Comparison of ENCODE assay signal across 9 cellular contexts in the genomic region with DNA sequence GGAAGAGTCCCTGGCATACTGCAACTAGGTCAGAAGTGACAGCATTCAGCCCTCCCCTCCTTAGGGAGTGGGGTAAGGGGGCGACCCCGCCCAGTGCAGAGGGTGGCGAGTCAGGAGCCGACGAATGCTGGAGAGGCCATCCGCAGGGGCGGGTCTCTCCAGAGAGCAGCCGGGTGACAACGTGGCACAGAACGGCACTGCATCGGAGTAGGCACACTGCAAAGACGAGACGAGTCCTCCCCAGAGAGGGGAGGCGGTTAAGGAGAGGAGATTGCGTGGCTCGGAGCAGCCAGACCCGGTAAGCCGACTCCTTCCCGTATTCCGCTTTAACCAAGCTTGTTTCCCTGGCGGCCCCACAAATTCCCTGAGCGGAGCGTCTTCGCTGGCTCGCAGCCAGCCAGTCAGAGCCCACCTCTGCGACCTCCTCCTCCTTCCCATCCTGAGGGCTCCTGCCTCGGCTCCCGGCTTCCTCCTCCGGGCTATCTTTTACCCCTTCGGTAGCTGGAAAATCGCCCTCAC. TPM values are rescaled to one million over a fixed set of nuclear protein-coding genes. Genes with fewer than 3 reads are reported as not detected.
A peak's percentile ranks its signal among the peaks of the same experiment; 100 is the strongest.
DNase-seq lines count a peak whose midpoint lies in the region; ATAC-seq lines count a peak whose summit lies in the region.
"Had no signal": no experiment of that assay in that cellular context is flagged by ENCODE, and none has a peak within 500 bp of the region (broad histone marks: within the 10 kb centered on the region; RNA-seq: fewer than 3 reads in every experiment).

No MANE protein-coding gene starts in this region.

- no CpG with 5 or more reads among the region's 31 CpGs for WGBS in iPS DF 6.9 (ENCODE audit: insufficient coverage, insufficient read length)

- no peak overlapping the region for H3K27ac Mint-ChIP-seq in activated T-cell treated with anti-CD3 and anti-CD28 coated beads, Interleukin-2, amount 50 U/mL, for 24 hours
- no peak overlapping the region for H3K27ac Mint-ChIP-seq in activated naive CD8-positive, alpha-beta T cell treated with anti-CD3 and anti-CD28 coated beads, Interleukin-2, amount 10 ng/mL, durations not matched to agents 7 days and 5 days
- no peak overlapping the region for H3K27ac Mint-ChIP-seq in stimulated activated naive B cell treated with anti-CD40 and anti-IgM and Interleukin-4, amounts not matched to agents 10 μg/mL and 1 μg/mL and 100 μg/mL, for 72 hours

- H3K9me3 ChIP-seq in iPS DF 6.9 (ENCODE audit: control insufficient read depth, insufficient read depth, low read length), result no peaks in the 10 kb centered on the region

- H3K36me3 ChIP-seq in iPS DF 6.9 (ENCODE audit: control insufficient read depth, insufficient read depth, low read length), result no peaks in the 10 kb centered on the region

- H3K36me3 Mint-ChIP-seq in activated T-cell treated with anti-CD3 and anti-CD28 coated beads, Interleukin-2, amount 50 U/mL, for 24 hours (ENCODE audit: low read depth), result no peaks in the 10 kb centered on the region
- H3K36me3 Mint-ChIP-seq in activated naive CD8-positive, alpha-beta T cell treated with anti-CD3 and anti-CD28 coated beads, Interleukin-2, amount 10 ng/mL, durations not matched to agents 7 days and 5 days, result no peaks in the 10 kb centered on the region
- no peaks in the 10 kb centered on the region for H3K36me3 Mint-ChIP-seq in stimulated activated naive B cell treated with anti-CD40 and anti-IgM and Interleukin-4, amounts not matched to agents 10 μg/mL and 1 μg/mL and 100 μg/mL, for 72 hours

- H3K27ac ChIP-seq in iPS DF 6.9 (ENCODE audit: low read length), result no peak overlapping the region

- H3K4me3 ChIP-seq in iPS DF 6.9 (ENCODE audit: low read length), result peak overlapping the region; percentile 67; the same call in 1 of the 2 replicates

- ATAC-seq in activated naive CD8-positive, alpha-beta T cell treated with anti-CD3 and anti-CD28 coated beads, Interleukin-2, amount 10 ng/mL, durations not matched to agents 7 days and 5 days (ENCODE audit: low read depth), result no peak
- ATAC-seq in stimulated activated naive B cell treated with anti-CD40 and anti-IgM and Interleukin-4, amounts not matched to agents 10 μg/mL and 1 μg/mL and 100 μg/mL, for 72 hours (replicated peaks), result no peak

- H3K27me3 Mint-ChIP-seq in activated T-cell treated with anti-CD3 and anti-CD28 coated beads, Interleukin-2, amount 50 U/mL, for 24 hours, result peaks cover 53% of the 10 kb centered on the region
- peaks cover 15% of the 10 kb centered on the region for H3K27me3 Mint-ChIP-seq in activated naive CD8-positive, alpha-beta T cell treated with anti-CD3 and anti-CD28 coated beads, Interleukin-2, amount 10 ng/mL, durations not matched to agents 7 days and 5 days
- peaks cover 14 to 15% of the 10 kb centered on the region in 2 donors for H3K27me3 Mint-ChIP-seq in stimulated activated naive B cell treated with anti-CD40 and anti-IgM and Interleukin-4, amounts not matched to agents 10 μg/mL and 1 μg/mL and 100 μg/mL, for 72 hours

- H3K4me3 Mint-ChIP-seq in activated T-cell treated with anti-CD3 and anti-CD28 coated beads, Interleukin-2, amount 50 U/mL, for 24 hours, result peak overlapping the region; percentile 63
- no peak overlapping the region for H3K4me3 Mint-ChIP-seq in activated naive CD8-positive, alpha-beta T cell treated with anti-CD3 and anti-CD28 coated beads, Interleukin-2, amount 10 ng/mL, durations not matched to agents 7 days and 5 days
- H3K4me3 Mint-ChIP-seq in stimulated activated naive B cell treated with anti-CD40 and anti-IgM and Interleukin-4, amounts not matched to agents 10 μg/mL and 1 μg/mL and 100 μg/mL, for 72 hours, result peak overlapping the region; percentile 21 to 70

- no peaks in the 10 kb centered on the region for H3K9me3 Mint-ChIP-seq in activated T-cell treated with anti-CD3 and anti-CD28 coated beads, Interleukin-2, amount 50 U/mL, for 24 hours
- no peaks in the 10 kb centered on the region for H3K9me3 Mint-ChIP-seq in activated naive CD8-positive, alpha-beta T cell treated with anti-CD3 and anti-CD28 coated beads, Interleukin-2, amount 10 ng/mL, durations not matched to agents 7 days and 5 days
- no peaks in the 10 kb centered on the region for H3K9me3 Mint-ChIP-seq in stimulated activated naive B cell treated with anti-CD40 and anti-IgM and Interleukin-4, amounts not matched to agents 10 μg/mL and 1 μg/mL and 100 μg/mL, for 72 hours

- H3K4me1 Mint-ChIP-seq in activated T-cell treated with anti-CD3 and anti-CD28 coated beads, Interleukin-2, amount 50 U/mL, for 24 hours (ENCODE audit: low read depth), result peaks cover 12% of the 10 kb centered on the region
- H3K4me1 Mint-ChIP-seq in activated naive CD8-positive, alpha-beta T cell treated with anti-CD3 and anti-CD28 coated beads, Interleukin-2, amount 10 ng/mL, durations not matched to agents 7 days and 5 days, result no peaks in the 10 kb centered on the region
- H3K4me1 Mint-ChIP-seq in stimulated activated naive B cell treated with anti-CD40 and anti-IgM and Interleukin-4, amounts not matched to agents 10 μg/mL and 1 μg/mL and 100 μg/mL, for 72 hours, result peaks cover 0 to 6% of the 10 kb centered on the region in 2 donors

- no peaks in the 10 kb centered on the region; the same call in 1 of the 2 replicates for H3K27me3 ChIP-seq in iPS DF 6.9 (ENCODE audit: control insufficient read depth, insufficient read depth, low read length)

- POLR2A ChIA-PET in activated naive CD8-positive, alpha-beta T cell treated with anti-CD3 and anti-CD28 coated beads, Interleukin-2, amount 10 ng/mL, durations not matched to agents 7 days and 5 days (lab: Charles Lee), result no interaction called here

- no peaks in the 10 kb centered on the region for H3K4me1 ChIP-seq in iPS DF 6.9 (ENCODE audit: control insufficient read depth, insufficient read depth, low read length)

- DNase-seq in activated T-cell treated with anti-CD3 and anti-CD28 coated beads, Interleukin-2, amount 50 U/mL, for 24 hours, result peak; percentile 32
- DNase-seq in activated T-cell treated with anti-CD3 and anti-CD28 coated beads, Interleukin-2, amount 50 U/mL, for 1 hour, result no peak
- peak; percentile 17 for DNase-seq in activated naive CD8-positive, alpha-beta T cell treated with anti-CD3 and anti-CD28 coated beads, Interleukin-2, amount 10 ng/mL, durations not matched to agents 7 days and 5 days
- DNase-seq in iPS DF 6.9 (ENCODE audit: low read depth, low spot score), result peak; percentile 18
- peak; percentile 1 for DNase-seq in stimulated activated naive B cell treated with anti-CD40 and anti-IgM and Interleukin-4, amounts not matched to agents 10 μg/mL and 1 μg/mL and 100 μg/mL, for 72 hours
- DNase-seq in MV-4-11 (lab: John Stamatoyannopoulos, UW), result no peak
- DNase-seq in NCI-H128 (lab: John Stamatoyannopoulos, UW; ENCODE audit: unreplicated experiment), result no peak
- no peak for DNase-seq in DMS 273 (lab: John Stamatoyannopoulos, UW; ENCODE audit: unreplicated experiment)

RNA-seq across cellular contexts. Expression of a gene that starts 54.9 kb away (rescaled TPM):
- not detected for total RNA-seq in activated naive CD8-positive, alpha-beta T cell treated with anti-CD3 and anti-CD28 coated beads, Interleukin-2, amount 10 ng/mL, durations not matched to agents 7 days and 5 days
- total RNA-seq: activated CD8-positive, alpha-beta memory T cell treated with anti-CD3 and anti-CD28 coated beads for 36 hours had no signal

Comparison
In these comparisons a context has a peak if more than half of its experiments do, and no peak if none do; other contexts are left out.
1. DNase-seq: peak in activated T-cell treated with anti-CD3 and anti-CD28 coated beads, Interleukin-2, amount 50 U/mL, for 24 hours (single experiment), activated naive CD8-positive, alpha-beta T cell treated with anti-CD3 and anti-CD28 coated beads, Interleukin-2, amount 10 ng/mL, durations not matched to agents 7 days and 5 days (single experiment), iPS DF 6.9 (single experiment) and stimulated activated naive B cell treated with anti-CD40 and anti-IgM and Interleukin-4, amounts not matched to agents 10 μg/mL and 1 μg/mL and 100 μg/mL, for 72 hours (single experiment); none in activated T-cell treated with anti-CD3 and anti-CD28 coated beads, Interleukin-2, amount 50 U/mL, for 1 hour (single experiment), MV-4-11 (single experiment), NCI-H128 (single experiment) and DMS 273 (single experiment).